2 cellular contexts compared by ENCODE assay signal in the genomic region with DNA sequence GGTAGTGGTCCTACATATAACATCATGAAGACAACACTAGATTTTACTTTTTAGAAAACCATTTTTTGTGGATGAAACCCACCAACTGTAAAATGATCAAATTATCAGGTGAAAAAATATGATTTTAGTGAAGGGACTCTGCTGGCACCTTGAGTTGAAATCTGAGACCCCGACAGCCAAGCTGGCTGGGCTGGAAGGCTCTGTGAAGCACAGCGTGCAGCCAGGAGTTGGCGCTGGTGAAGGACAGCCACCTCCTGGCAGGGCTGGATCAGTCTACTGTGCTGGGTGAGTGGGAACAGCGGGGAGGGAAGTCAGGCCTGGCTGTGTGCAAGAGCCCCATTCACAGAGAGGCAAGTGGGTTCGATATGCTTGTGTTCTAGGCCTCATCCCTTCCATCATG.
TF ChIP-seq lines count a peak whose summit lies in the region.

No MANE protein-coding gene starts in this region.

TF ChIP-seq in HCT116, 20 proteins besides CTCF, POLR2A, EP300 and RAD21:
- no peak for TF ChIP-seq EZH2phosphoT487 (IDR thresholded peaks at IDR 0.05; ENCODE audit: borderline replicate concordance)
- no peak for TF ChIP-seq FOSL1 (IDR thresholded peaks at IDR 0.05; ENCODE audit: low read depth)
- TF ChIP-seq ZFX (IDR thresholded peaks at IDR 0.05), result no peak
- no peak for TF ChIP-seq EZH2 (IDR thresholded peaks at IDR 0.05)
- no peak for TF ChIP-seq ZNF274 (IDR thresholded peaks at IDR 0.05; ENCODE audit: low read depth, low read length)

TF ChIP-seq in endothelial cell of umbilical vein, 7 proteins besides CTCF, POLR2A, EP300 and RAD21:
- TF ChIP-seq, protein P1, sequence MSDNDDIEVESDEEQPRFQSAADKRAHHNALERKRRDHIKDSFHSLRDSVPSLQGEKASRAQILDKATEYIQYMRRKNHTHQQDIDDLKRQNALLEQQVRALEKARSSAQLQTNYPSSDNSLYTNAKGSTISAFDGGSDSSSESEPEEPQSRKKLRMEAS (IDR thresholded peaks at IDR 0.05; ENCODE audit: insufficient read depth, insufficient read length), result no peak
- TF ChIP-seq FOS (IDR thresholded peaks at IDR 0.05; ENCODE audit: borderline replicate concordance, insufficient read depth, low read length), result no peak
- TF ChIP-seq POLR2AphosphoS5 (IDR thresholded peaks at IDR 0.05; ENCODE audit: insufficient read depth, low read depth, low read length), result no peak
- no peak for TF ChIP-seq EZH2 (IDR thresholded peaks at IDR 0.05; ENCODE audit: borderline replicate concordance, low read depth, low read length, severe bottlenecking)
- TF ChIP-seq MYC (IDR thresholded peaks at IDR 0.05; ENCODE audit: low read depth, low read length), result no peak
- TF ChIP-seq JUN (IDR thresholded peaks at IDR 0.05; ENCODE audit: borderline replicate concordance, insufficient read depth, insufficient read length, low read depth), result no peak
- TF ChIP-seq GATA2 (IDR thresholded peaks at IDR 0.05; ENCODE audit: insufficient read depth, insufficient read length, low read depth, low read length), result no peak
